Comparison of ENCODE assay signal across 8 cellular contexts in genomic region chr22:40203568-40203967, GRCh38. TPM values are rescaled to one million over a fixed set of nuclear protein-coding genes. Genes with fewer than 3 reads are reported as not detected.
DNase-seq lines count a peak whose midpoint lies in the region; ATAC-seq and TF ChIP-seq lines count a peak whose summit lies in the region.

No MANE protein-coding gene starts in this region.

- H3K27me3 ChIP-seq in breast epithelium (no peaks in the 10 kb centered on the region), mammary epithelial cell (ENCODE audit: insufficient read depth, low read length) (no peaks in the 10 kb centered on the region), thoracic aorta (replicated peaks; ENCODE audit: insufficient read depth) (no peaks in the 10 kb centered on the region)

- in situ Hi-C loops in mammary epithelial cell (cut with MboI; ENCODE audit: low sequenced_read_pairs in 2 of 2) = no loop called here

- BruUV-seq in mammary epithelial cell (replicated peaks; lab: Mats Ljungman, UMichigan) = no TSS peak

- no peak for DNase-seq in breast epithelium (ENCODE audit: low spot score in 2 of 2)
- DNase-seq in mammary epithelial cell = no peak
- peak; percentile 47 for DNase-seq in NCI-H1105 treated with DMSO at 0.1 percent for 48 hours (lab: John Stamatoyannopoulos, UW)
- DNase-seq in choroid plexus epithelial cell (ENCODE audit: low read depth) = peak; percentile 28
- DNase-seq in thoracic aorta (ENCODE audit: low spot score) = no peak
- DNase-seq in glomerular visceral epithelial cell (ENCODE audit: extremely low spot score) = no peak
- no peak for DNase-seq in HUDEP-2 (lab: John Stamatoyannopoulos, UW; ENCODE audit: unreplicated experiment in 76 of 76)

- no peak overlapping the region for H3K9ac ChIP-seq in mammary epithelial cell (ENCODE audit: insufficient read depth, low read length)

- H3K4me1 ChIP-seq in breast epithelium = peaks cover 6 to 18% of the 10 kb centered on the region in 2 donors
- peaks cover 3% of the 10 kb centered on the region for H3K4me1 ChIP-seq in mammary epithelial cell (ENCODE audit: insufficient read depth, low read length)
- peaks cover 32 to 43% of the 10 kb centered on the region in 2 donors for H3K4me1 ChIP-seq in thoracic aorta (ENCODE audit: control insufficient read depth in 1 of 2, low read depth in 2 of 2)

- intact Hi-C loops in breast epithelium (cut with DNase I; ENCODE audit: low total_unique reads) (no loop called here), mammary epithelial cell (cut with micrococcal nuclease) (no loop called here)

- H3K27ac ChIP-seq in breast epithelium (peak overlapping the region; percentile 51 to 69), mammary epithelial cell (ENCODE audit: insufficient read depth, low read depth, low read length) (no peak overlapping the region), thoracic aorta (peak overlapping the region; percentile 63 to 79)

- H3K9me3 ChIP-seq in breast epithelium = no peaks in the 10 kb centered on the region
- H3K9me3 ChIP-seq in mammary epithelial cell (replicated peaks; ENCODE audit: insufficient read depth, low read length) = no peaks in the 10 kb centered on the region
- no peaks in the 10 kb centered on the region for H3K9me3 ChIP-seq in thoracic aorta

- no peak for TF ChIP-seq CTCF in breast epithelium (IDR thresholded peaks at IDR 0.05)
- no peak for TF ChIP-seq CTCF in mammary epithelial cell (conservative IDR thresholded peaks at IDR 0.05 in 1 of 2, IDR thresholded peaks at IDR 0.05 in 1 of 2; ENCODE audit: extremely low read depth in 1 of 2, insufficient read depth in 1 of 2, low read depth in 1 of 2, low read length in 2 of 2)
- TF ChIP-seq CTCF in choroid plexus epithelial cell (conservative IDR thresholded peaks at IDR 0.05; ENCODE audit: low read depth, low read length) = no peak
- no peak for TF ChIP-seq CTCF in thoracic aorta (IDR thresholded peaks at IDR 0.05)

- H4K20me1 ChIP-seq in mammary epithelial cell (ENCODE audit: insufficient read depth, low read length) = no peaks in the 10 kb centered on the region

- CTCF ChIA-PET in mammary epithelial cell (lab: Charles Lee; ENCODE audit: low non-redundant PET) = no interaction called here

- H3K79me2 ChIP-seq in mammary epithelial cell (ENCODE audit: insufficient read depth, low read length) = peaks cover 81% of the 10 kb centered on the region

- no peaks in the 10 kb centered on the region for H3K36me3 ChIP-seq in breast epithelium
- no peaks in the 10 kb centered on the region for H3K36me3 ChIP-seq in mammary epithelial cell (ENCODE audit: insufficient read depth, low read length)
- H3K36me3 ChIP-seq in thoracic aorta = no peaks in the 10 kb centered on the region

- no peak overlapping the region for H3K4me2 ChIP-seq in mammary epithelial cell (ENCODE audit: insufficient read depth, low read depth, low read length)

- TF ChIP-seq POLR2A in breast epithelium (IDR thresholded peaks at IDR 0.05) = no peak

- no peak overlapping the region for H2AFZ ChIP-seq in mammary epithelial cell (ENCODE audit: low read depth, low read length)

- WGBS in mammary epithelial cell (ENCODE audit: low coverage, missing lambda C conversion rate) = 67% methylated on average over 5 of the region's 5 CpGs

- H3K4me3 ChIP-seq in breast epithelium = no peak overlapping the region
- no peak overlapping the region for H3K4me3 ChIP-seq in mammary epithelial cell (replicated peaks in 1 of 3; ENCODE audit: insufficient read depth in 1 of 3, low read depth in 2 of 3, low read length in 3 of 3)
- H3K4me3 ChIP-seq in choroid plexus epithelial cell (ENCODE audit: low read depth, low read length) = no peak overlapping the region
- H3K4me3 ChIP-seq in thoracic aorta = peak overlapping the region; percentile 26

- ATAC-seq in thoracic aorta (ENCODE audit: insufficient number of reproducible peaks, low FRiP score, low read depth) (no peak), HG03442 (IDR thresholded peaks at IDR 0.05; ENCODE audit: unreplicated experiment) (no peak)

- dilution Hi-C loops in mammary epithelial cell (cut with HindIII; ENCODE audit: low sequenced_read_pairs) = no loop called here

RNA-seq across cellular contexts. Expression of gene TNRC6B, which starts 25.8 kb away (rescaled TPM):
- total RNA-seq in breast epithelium (10 to 100 TPM; 32.8 to 53.1 (median 39.7) TPM), mammary epithelial cell (10 to 100 TPM; 25.2 to 27.3 TPM), thoracic aorta (10 to 100 TPM; 58.5 to 98.0 TPM)
- 7.6 TPM for polyA plus RNA-seq in mammary epithelial cell
- polyA minus RNA-seq in mammary epithelial cell = 52.8 TPM

Comparison
In these comparisons a context has a peak if more than half of its experiments do, and no peak if none do; other contexts are left out.
1. DNase-seq: peak in NCI-H1105 treated with DMSO at 0.1 percent for 48 hours (single experiment) and choroid plexus epithelial cell (single experiment); none in breast epithelium (0 of 2), mammary epithelial cell (single experiment), thoracic aorta (single experiment), glomerular visceral epithelial cell (single experiment) and HUDEP-2 (0 of 76).